In the genomic region with DNA sequence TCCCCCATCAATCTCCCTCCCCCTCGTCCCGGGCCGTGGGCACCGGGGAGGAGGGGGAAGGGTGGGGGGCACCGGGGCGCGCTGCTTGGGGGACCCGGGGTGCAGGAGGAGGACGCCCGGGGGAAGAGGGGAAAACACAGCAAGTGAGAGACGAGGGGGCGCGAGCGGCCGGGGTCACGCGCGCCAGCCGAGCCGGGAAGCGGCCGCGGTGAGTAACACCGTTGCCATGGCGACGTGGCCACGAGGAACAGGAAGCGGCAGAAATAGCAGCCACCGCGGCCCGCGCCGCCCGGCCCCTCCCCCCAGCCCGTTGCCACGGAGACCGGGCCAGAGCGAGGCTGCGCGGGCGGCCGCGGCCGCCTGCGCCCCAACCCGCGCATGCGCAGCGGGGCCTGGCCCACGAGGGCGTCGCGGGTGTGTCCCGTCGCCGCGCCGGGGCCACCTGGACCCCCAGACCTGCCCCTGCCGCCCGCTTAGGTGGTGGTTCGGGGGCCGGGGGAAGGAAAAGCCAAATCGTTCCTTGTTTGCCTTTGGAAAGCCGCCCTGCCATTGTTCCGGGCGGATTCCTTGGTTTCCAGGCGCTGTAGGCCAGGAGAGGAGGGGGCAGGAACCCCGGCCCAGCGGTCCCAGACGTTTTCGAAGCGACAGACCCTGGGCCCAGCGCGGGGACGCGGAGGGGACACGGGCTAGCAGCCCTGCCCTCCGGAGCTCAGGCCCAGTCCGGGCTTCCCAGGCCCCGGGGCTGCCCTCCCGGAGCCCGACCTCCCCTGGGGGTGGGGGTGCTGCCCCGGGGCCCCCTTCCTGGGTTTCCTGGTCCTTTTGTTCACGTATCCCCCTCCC, we compare ENCODE assay signal across 1 cellular context.
A peak's percentile ranks its signal among the peaks of the same experiment; 100 is the strongest.
TF ChIP-seq lines count a peak whose summit lies in the region.

No MANE protein-coding gene starts in this region.

TF ChIP-seq in HepG2, 621 proteins besides CTCF, POLR2A, EP300 and RAD21 (continued from another document and continues in another):
- TF ChIP-seq ZNF713 (CRISPR knock-in tag; IDR thresholded peaks at IDR 0.05) (no peak), HNF1A (IDR thresholded peaks at IDR 0.05; ENCODE audit: low read depth) (no peak), HNF1A (CRISPR knock-in tag; IDR thresholded peaks at IDR 0.05; ENCODE audit: borderline replicate concordance) (no peak), ZNF326 (CRISPR knock-in tag; IDR thresholded peaks at IDR 0.05; ENCODE audit: borderline replicate concordance) (no peak), ZNF512 (CRISPR knock-in tag; IDR thresholded peaks at IDR 0.05) (no peak), ZNF180 (CRISPR knock-in tag; IDR thresholded peaks at IDR 0.05; ENCODE audit: borderline replicate concordance, low read depth) (no peak), ZFP1 (CRISPR knock-in tag; IDR thresholded peaks at IDR 0.05) (no peak), RXRB (CRISPR knock-in tag; IDR thresholded peaks at IDR 0.05; ENCODE audit: borderline replicate concordance) (no peak), IRF2 (CRISPR knock-in tag; IDR thresholded peaks at IDR 0.05) (no peak; the same call in 1 of the 2 replicates), ZBTB26 (CRISPR knock-in tag; IDR thresholded peaks at IDR 0.05; ENCODE audit: borderline replicate concordance) (no peak), ZKSCAN1 (IDR thresholded peaks at IDR 0.05; ENCODE audit: low read length) (no peak), HNRNPK (IDR thresholded peaks at IDR 0.05; ENCODE audit: low read depth, low read length, poor library complexity, severe bottlenecking) (no peak), FOXO4 (CRISPR knock-in tag; conservative IDR thresholded peaks at IDR 0.05) (no peak), NKX3-1 (CRISPR knock-in tag; IDR thresholded peaks at IDR 0.05) (no peak), ZNF878 (CRISPR knock-in tag; IDR thresholded peaks at IDR 0.05) (no peak), GZF1 (CRISPR knock-in tag; IDR thresholded peaks at IDR 0.05) (no peak), ZNF577 (CRISPR knock-in tag; IDR thresholded peaks at IDR 0.05; ENCODE audit: borderline replicate concordance, low read depth) (no peak), ZNF3 (CRISPR knock-in tag; IDR thresholded peaks at IDR 0.05) (no peak), ZNF431 (CRISPR knock-in tag; IDR thresholded peaks at IDR 0.05; ENCODE audit: borderline replicate concordance, low read depth) (no peak), KDM2A (CRISPR knock-in tag; IDR thresholded peaks at IDR 0.05; ENCODE audit: borderline replicate concordance, low read depth) (peak; percentile 46; the same call in 1 of the 2 replicates), ZNF343 (CRISPR knock-in tag; IDR thresholded peaks at IDR 0.05) (no peak), TBL1XR1 (IDR thresholded peaks at IDR 0.05; ENCODE audit: borderline replicate concordance, low read length, partially characterized antibody) (no peak), ZNF619 (CRISPR knock-in tag; IDR thresholded peaks at IDR 0.05) (no peak), BCL6 (CRISPR knock-in tag; IDR thresholded peaks at IDR 0.05) (no peak), ZKSCAN8 (CRISPR knock-in tag; IDR thresholded peaks at IDR 0.05; ENCODE audit: borderline replicate concordance) (no peak), KDM3A (CRISPR knock-in tag; IDR thresholded peaks at IDR 0.05; ENCODE audit: low read depth) (peak; percentile 7; the same call in 1 of the 2 replicates), ZNF850 (CRISPR knock-in tag; conservative IDR thresholded peaks at IDR 0.05) (no peak), CEBPB (IDR thresholded peaks at IDR 0.05; ENCODE audit: borderline replicate concordance, low read depth, low read length) (no peak), SRY (CRISPR knock-in tag; IDR thresholded peaks at IDR 0.05) (no peak; the same call in 1 of the 2 replicates), NFYB (CRISPR knock-in tag; IDR thresholded peaks at IDR 0.05) (no peak), ZNF296 (CRISPR knock-in tag; conservative IDR thresholded peaks at IDR 0.05) (no peak), ZBTB8A (CRISPR knock-in tag; IDR thresholded peaks at IDR 0.05; ENCODE audit: borderline replicate concordance, low read depth) (no peak), ATF3 (CRISPR knock-in tag; IDR thresholded peaks at IDR 0.05) (no peak), SOX5 (CRISPR knock-in tag; IDR thresholded peaks at IDR 0.05; ENCODE audit: borderline replicate concordance) (no peak), NRL (CRISPR knock-in tag; IDR thresholded peaks at IDR 0.05; ENCODE audit: borderline replicate concordance) (no peak), CENPT (CRISPR knock-in tag; IDR thresholded peaks at IDR 0.05; ENCODE audit: low read depth) (no peak)
- TF ChIP-seq, protein P1, sequence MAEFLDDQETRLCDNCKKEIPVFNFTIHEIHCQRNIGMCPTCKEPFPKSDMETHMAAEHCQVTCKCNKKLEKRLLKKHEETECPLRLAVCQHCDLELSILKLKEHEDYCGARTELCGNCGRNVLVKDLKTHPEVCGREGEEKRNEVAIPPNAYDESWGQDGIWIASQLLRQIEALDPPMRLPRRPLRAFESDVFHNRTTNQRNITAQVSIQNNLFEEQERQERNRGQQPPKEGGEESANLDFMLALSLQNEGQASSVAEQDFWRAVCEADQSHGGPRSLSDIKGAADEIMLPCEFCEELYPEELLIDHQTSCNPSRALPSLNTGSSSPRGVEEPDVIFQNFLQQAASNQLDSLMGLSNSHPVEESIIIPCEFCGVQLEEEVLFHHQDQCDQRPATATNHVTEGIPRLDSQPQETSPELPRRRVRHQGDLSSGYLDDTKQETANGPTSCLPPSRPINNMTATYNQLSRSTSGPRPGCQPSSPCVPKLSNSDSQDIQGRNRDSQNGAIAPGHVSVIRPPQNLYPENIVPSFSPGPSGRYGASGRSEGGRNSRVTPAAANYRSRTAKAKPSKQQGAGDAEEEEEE (CRISPR knock-in tag; IDR thresholded peaks at IDR 0.05; ENCODE audit: borderline replicate concordance): no peak
- TF ChIP-seq, protein P2, sequence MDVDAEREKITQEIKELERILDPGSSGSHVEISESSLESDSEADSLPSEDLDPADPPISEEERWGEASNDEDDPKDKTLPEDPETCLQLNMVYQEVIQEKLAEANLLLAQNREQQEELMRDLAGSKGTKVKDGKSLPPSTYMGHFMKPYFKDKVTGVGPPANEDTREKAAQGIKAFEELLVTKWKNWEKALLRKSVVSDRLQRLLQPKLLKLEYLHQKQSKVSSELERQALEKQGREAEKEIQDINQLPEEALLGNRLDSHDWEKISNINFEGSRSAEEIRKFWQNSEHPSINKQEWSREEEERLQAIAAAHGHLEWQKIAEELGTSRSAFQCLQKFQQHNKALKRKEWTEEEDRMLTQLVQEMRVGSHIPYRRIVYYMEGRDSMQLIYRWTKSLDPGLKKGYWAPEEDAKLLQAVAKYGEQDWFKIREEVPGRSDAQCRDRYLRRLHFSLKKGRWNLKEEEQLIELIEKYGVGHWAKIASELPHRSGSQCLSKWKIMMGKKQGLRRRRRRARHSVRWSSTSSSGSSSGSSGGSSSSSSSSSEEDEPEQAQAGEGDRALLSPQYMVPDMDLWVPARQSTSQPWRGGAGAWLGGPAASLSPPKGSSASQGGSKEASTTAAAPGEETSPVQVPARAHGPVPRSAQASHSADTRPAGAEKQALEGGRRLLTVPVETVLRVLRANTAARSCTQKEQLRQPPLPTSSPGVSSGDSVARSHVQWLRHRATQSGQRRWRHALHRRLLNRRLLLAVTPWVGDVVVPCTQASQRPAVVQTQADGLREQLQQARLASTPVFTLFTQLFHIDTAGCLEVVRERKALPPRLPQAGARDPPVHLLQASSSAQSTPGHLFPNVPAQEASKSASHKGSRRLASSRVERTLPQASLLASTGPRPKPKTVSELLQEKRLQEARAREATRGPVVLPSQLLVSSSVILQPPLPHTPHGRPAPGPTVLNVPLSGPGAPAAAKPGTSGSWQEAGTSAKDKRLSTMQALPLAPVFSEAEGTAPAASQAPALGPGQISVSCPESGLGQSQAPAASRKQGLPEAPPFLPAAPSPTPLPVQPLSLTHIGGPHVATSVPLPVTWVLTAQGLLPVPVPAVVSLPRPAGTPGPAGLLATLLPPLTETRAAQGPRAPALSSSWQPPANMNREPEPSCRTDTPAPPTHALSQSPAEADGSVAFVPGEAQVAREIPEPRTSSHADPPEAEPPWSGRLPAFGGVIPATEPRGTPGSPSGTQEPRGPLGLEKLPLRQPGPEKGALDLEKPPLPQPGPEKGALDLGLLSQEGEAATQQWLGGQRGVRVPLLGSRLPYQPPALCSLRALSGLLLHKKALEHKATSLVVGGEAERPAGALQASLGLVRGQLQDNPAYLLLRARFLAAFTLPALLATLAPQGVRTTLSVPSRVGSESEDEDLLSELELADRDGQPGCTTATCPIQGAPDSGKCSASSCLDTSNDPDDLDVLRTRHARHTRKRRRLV (CRISPR knock-in tag; IDR thresholded peaks at IDR 0.05): no peak
- TF ChIP-seq, protein P3, sequence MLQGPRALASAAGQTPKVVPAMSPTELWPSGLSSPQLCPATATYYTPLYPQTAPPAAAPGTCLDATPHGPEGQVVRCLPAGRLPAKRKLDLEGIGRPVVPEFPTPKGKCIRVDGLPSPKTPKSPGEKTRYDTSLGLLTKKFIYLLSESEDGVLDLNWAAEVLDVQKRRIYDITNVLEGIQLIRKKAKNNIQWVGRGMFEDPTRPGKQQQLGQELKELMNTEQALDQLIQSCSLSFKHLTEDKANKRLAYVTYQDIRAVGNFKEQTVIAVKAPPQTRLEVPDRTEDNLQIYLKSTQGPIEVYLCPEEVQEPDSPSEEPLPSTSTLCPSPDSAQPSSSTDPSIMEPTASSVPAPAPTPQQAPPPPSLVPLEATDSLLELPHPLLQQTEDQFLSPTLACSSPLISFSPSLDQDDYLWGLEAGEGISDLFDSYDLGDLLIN (CRISPR knock-in tag; IDR thresholded peaks at IDR 0.05; ENCODE audit: borderline replicate concordance): no peak
- TF ChIP-seq, protein P4, sequence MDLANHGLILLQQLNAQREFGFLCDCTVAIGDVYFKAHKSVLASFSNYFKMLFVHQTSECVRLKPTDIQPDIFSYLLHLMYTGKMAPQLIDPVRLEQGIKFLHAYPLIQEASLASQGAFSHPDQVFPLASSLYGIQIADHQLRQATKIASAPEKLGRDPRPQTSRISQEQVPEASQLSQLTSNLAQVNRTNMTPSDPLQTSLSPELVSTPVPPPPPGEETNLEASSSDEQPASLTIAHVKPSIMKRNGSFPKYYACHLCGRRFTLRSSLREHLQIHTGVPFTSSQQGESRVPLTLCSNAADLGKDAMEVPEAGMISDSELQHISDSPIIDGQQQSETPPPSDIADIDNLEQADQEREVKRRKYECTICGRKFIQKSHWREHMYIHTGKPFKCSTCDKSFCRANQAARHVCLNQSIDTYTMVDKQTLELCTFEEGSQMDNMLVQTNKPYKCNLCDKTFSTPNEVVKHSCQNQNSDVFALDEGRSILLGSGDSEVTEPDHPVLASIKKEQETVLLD (CRISPR knock-in tag; IDR thresholded peaks at IDR 0.05; ENCODE audit: low read depth): peak; percentile 56; the same call in 1 of the 2 replicates
